21 cellular contexts compared by ENCODE assay signal in the genomic region with DNA sequence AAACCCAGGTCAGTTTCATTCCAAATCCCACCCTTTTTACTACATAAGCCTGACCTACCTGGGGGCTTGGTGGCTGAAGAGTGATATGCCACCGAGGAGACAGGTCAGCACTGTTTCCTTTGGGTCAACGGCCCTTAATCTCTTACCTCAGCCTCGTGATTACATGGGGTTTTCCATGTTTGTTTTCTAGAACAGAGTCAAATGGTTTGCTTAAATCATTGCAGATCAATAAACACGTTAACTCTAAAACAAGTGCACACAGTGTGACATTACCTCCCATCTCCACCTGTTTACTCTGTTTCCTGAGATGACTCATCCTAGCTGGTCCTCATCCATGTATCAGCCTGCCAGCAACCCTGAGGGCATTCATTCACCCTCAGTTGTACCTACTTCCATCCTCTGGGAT. TPM values are rescaled to one million over a fixed set of nuclear protein-coding genes. Genes with fewer than 3 reads are reported as not detected.
DNase-seq lines count a peak whose midpoint lies in the region; ATAC-seq, FAIRE-seq and TF ChIP-seq lines count a peak whose summit lies in the region.
"Had no signal": no experiment of that assay in that cellular context is flagged by ENCODE, and none has a peak within 500 bp of the region (broad histone marks: within the 10 kb centered on the region; RNA-seq: fewer than 3 reads in every experiment).

No MANE protein-coding gene starts in this region.

- H3K9me3 Mint-ChIP-seq in MCF 10A (ENCODE audit: unreplicated experiment): no peaks in the 10 kb centered on the region
- H3K9me3 Mint-ChIP-seq: GM23338; natural killer cell; T-helper 1 cell treated with Interleukin-12 subunit alpha and Interleukin-12 subunit beta and Interleukin-4 antibody, amounts not matched to agents 30 μg/mL and 1 μg/mL, for 36 hours had no signal

- DNase-seq in MCF 10A (ENCODE audit: unreplicated experiment): peak; percentile 53
- DNase-seq in mammary epithelial cell: no peak
- peak; percentile 58 for DNase-seq in NCI-H2196 treated with DMSO at 0.1 percent for 48 hours (lab: John Stamatoyannopoulos, UW; ENCODE audit: unreplicated experiment)
- peak; percentile 13 for DNase-seq in cerebellar cortex (ENCODE audit: low spot score)
- peak; percentile 21 for DNase-seq in urothelium cell line (ENCODE audit: low spot score)
- no peak for DNase-seq in frontal cortex (ENCODE audit: low spot score in 2 of 2)
- DNase-seq: activated CD8-positive, alpha-beta memory T cell treated with anti-CD3 and anti-CD28 coated beads, Interleukin-2, amount 10 ng/mL, durations not matched to agents 7 days and 5 days; dermis blood vessel endothelial cell; hypothalamus; left cardiac atrium; natural killer cell; NCI-H1048; NCI-H774; right cardiac atrium; stimulated activated CD4-positive, alpha-beta T cell treated with anti-CD3 and anti-CD28 coated beads, Interleukin-2, amount 100 ng/mL, for 48 hours; tibial artery had no signal

- CTCF ChIA-PET in MCF 10A (lab: Yijun Ruan, JAX) (interaction anchor here (0.7 to 3.6 kb wide), 7 partner anchors 17 to 188 kb away, joined by 3 to 14 read pairs (median 3); partner anchors contain the start of gene TP53BP2), mammary epithelial cell (lab: Charles Lee; ENCODE audit: low non-redundant PET) (no interaction called here)

- H3K27ac ChIP-seq in mammary epithelial cell (ENCODE audit: insufficient read depth, low read depth, low read length): no peak overlapping the region
- H3K27ac ChIP-seq: tibial artery had no signal

- H3K27me3 ChIP-seq in mammary epithelial cell (ENCODE audit: insufficient read depth, low read length): no peaks in the 10 kb centered on the region
- H3K27me3 ChIP-seq: tibial artery had no signal

- POLR2A ChIA-PET in MCF 10A (lab: Yijun Ruan, JAX): interaction anchor here (0.6 to 5.4 kb wide), 6 partner anchors 24 to 106 kb away, joined by 3 to 101 read pairs (median 4); partner anchors contain the start of gene TP53BP2

- dilution Hi-C loops in mammary epithelial cell (cut with HindIII; ENCODE audit: low sequenced_read_pairs): no loop called here

- intact Hi-C loops in MCF 10A (cut with micrococcal nuclease): loop anchor here (5.0 kb wide), 1 partner anchor 74 kb away; no protein-coding TSS in a partner anchor
- intact Hi-C loops in mammary epithelial cell (cut with micrococcal nuclease): no loop called here

- no peaks in the 10 kb centered on the region for H3K79me2 ChIP-seq in mammary epithelial cell (ENCODE audit: insufficient read depth, low read length)

- H3K4me2 ChIP-seq in mammary epithelial cell (ENCODE audit: insufficient read depth, low read depth, low read length): no peak overlapping the region
- H3K4me2 ChIP-seq: GM23338 had no signal

- H3K4me3 ChIP-seq in mammary epithelial cell (replicated peaks in 1 of 3; ENCODE audit: insufficient read depth in 1 of 3, low read depth in 2 of 3, low read length in 3 of 3): no peak overlapping the region
- H3K4me3 ChIP-seq: GM23338, tibial artery had no signal

- H3K9me3 ChIP-seq in mammary epithelial cell (replicated peaks; ENCODE audit: insufficient read depth, low read length): no peaks in the 10 kb centered on the region
- H3K9me3 ChIP-seq: Caco-2, tibial artery had no signal

- 81% methylated on average over 4 of the region's 4 CpGs for WGBS in mammary epithelial cell (ENCODE audit: low coverage, missing lambda C conversion rate)

- no peaks in the 10 kb centered on the region for H3K4me1 ChIP-seq in mammary epithelial cell (ENCODE audit: insufficient read depth, low read length)
- H3K4me1 ChIP-seq: Caco-2 had no signal

- no TSS peak for BruUV-seq in MCF 10A (replicated peaks; lab: Mats Ljungman, UMichigan)
- no TSS peak for BruUV-seq in mammary epithelial cell (replicated peaks; lab: Mats Ljungman, UMichigan)

- peaks cover 25% of the 10 kb centered on the region for H3K4me1 Mint-ChIP-seq in MCF 10A (ENCODE audit: insufficient read depth, unreplicated experiment)
- H3K4me1 Mint-ChIP-seq: activated CD8-positive, alpha-beta memory T cell treated with anti-CD3 and anti-CD28 coated beads, Interleukin-2, amount 10 ng/mL, durations not matched to agents 7 days and 5 days; natural killer cell had no signal

- no peak for ATAC-seq in GM18873 (IDR thresholded peaks at IDR 0.05; ENCODE audit: low FRiP score, unreplicated experiment)
- no peak for ATAC-seq in HG02571 (IDR thresholded peaks at IDR 0.05; ENCODE audit: unreplicated experiment)
- ATAC-seq: activated CD8-positive, alpha-beta memory T cell treated with anti-CD3 and anti-CD28 coated beads, Interleukin-2, amount 10 ng/mL, durations not matched to agents 7 days and 5 days; GM23338; natural killer cell had no signal

- no peak overlapping the region for H3K9ac ChIP-seq in mammary epithelial cell (ENCODE audit: insufficient read depth, low read length)

- TF ChIP-seq CTCF in MCF 10A (IDR thresholded peaks at IDR 0.05; ENCODE audit: unreplicated experiment): no peak
- no peak for TF ChIP-seq CTCF in mammary epithelial cell (conservative IDR thresholded peaks at IDR 0.05 in 1 of 2, IDR thresholded peaks at IDR 0.05 in 1 of 2; ENCODE audit: extremely low read depth in 1 of 2, insufficient read depth in 1 of 2, low read depth in 1 of 2, low read length in 2 of 2)

- H3K36me3 ChIP-seq in mammary epithelial cell (ENCODE audit: insufficient read depth, low read length): no peaks in the 10 kb centered on the region
- H3K36me3 ChIP-seq: tibial artery had no signal

- in situ Hi-C loops in mammary epithelial cell (cut with MboI; ENCODE audit: low sequenced_read_pairs in 2 of 2): no loop called here

- FAIRE-seq in urothelium cell line (lab: Jason Lieb, UNC) (no peak), frontal cortex (lab: Jason Lieb, UNC) (no peak)

- H4K20me1 ChIP-seq in mammary epithelial cell (ENCODE audit: insufficient read depth, low read length): no peaks in the 10 kb centered on the region

- no peak overlapping the region for H2AFZ ChIP-seq in mammary epithelial cell (ENCODE audit: low read depth, low read length)
- H2AFZ ChIP-seq: GM23338 had no signal

- H3K27ac Mint-ChIP-seq in MCF 10A (ENCODE audit: low read depth, unreplicated experiment): peak overlapping the region; percentile 95
- H3K27ac Mint-ChIP-seq: activated CD8-positive, alpha-beta memory T cell treated with anti-CD3 and anti-CD28 coated beads, Interleukin-2, amount 10 ng/mL, durations not matched to agents 7 days and 5 days; GM23338; natural killer cell; T-helper 1 cell treated with Interleukin-12 subunit alpha and Interleukin-12 subunit beta and Interleukin-4 antibody, amounts not matched to agents 30 μg/mL and 1 μg/mL, for 36 hours had no signal

- H3K4me3 Mint-ChIP-seq in MCF 10A (ENCODE audit: unreplicated experiment): no peak overlapping the region
- H3K4me3 Mint-ChIP-seq: activated CD8-positive, alpha-beta memory T cell treated with anti-CD3 and anti-CD28 coated beads, Interleukin-2, amount 10 ng/mL, durations not matched to agents 7 days and 5 days; GM23338; natural killer cell; T-helper 1 cell treated with Interleukin-12 subunit alpha and Interleukin-12 subunit beta and Interleukin-4 antibody, amounts not matched to agents 30 μg/mL and 1 μg/mL, for 36 hours had no signal

- no peaks in the 10 kb centered on the region for H3K36me3 Mint-ChIP-seq in MCF 10A (ENCODE audit: insufficient read depth, unreplicated experiment)
- H3K36me3 Mint-ChIP-seq: activated CD8-positive, alpha-beta memory T cell treated with anti-CD3 and anti-CD28 coated beads, Interleukin-2, amount 10 ng/mL, durations not matched to agents 7 days and 5 days; natural killer cell had no signal

- H3K27me3 Mint-ChIP-seq in MCF 10A (ENCODE audit: insufficient read depth, unreplicated experiment): peaks cover 2% of the 10 kb centered on the region

RNA-seq across cellular contexts. Expression of gene TP53BP2, which starts 40.8 kb away (rescaled TPM):
- total RNA-seq in MCF 10A (2022) (62.4 and 64.0 TPM in 2 replicates), mammary epithelial cell (10 to 100 TPM; 13.7 to 19.4 TPM), frontal cortex (29.8 TPM)
- 10.1 TPM for polyA plus RNA-seq in mammary epithelial cell
- polyA minus RNA-seq in mammary epithelial cell: 48.1 TPM

Comparison
In these comparisons a context has a peak if more than half of its experiments do, and no peak if none do; other contexts are left out.
1. DNase-seq: peak in MCF 10A (single experiment), NCI-H2196 treated with DMSO at 0.1 percent for 48 hours (single experiment), cerebellar cortex (single experiment) and urothelium cell line (single experiment); none in mammary epithelial cell (single experiment) and frontal cortex (0 of 2).